24 cellular contexts compared by ENCODE assay signal in genomic region chr17:47870042-47870441, GRCh38. TPM values are rescaled to one million over a fixed set of nuclear protein-coding genes. Genes with fewer than 3 reads are reported as not detected.
"Had no signal": no experiment of that assay in that cellular context is flagged by ENCODE, and none has a peak within 500 bp of the region (broad histone marks: within the 10 kb centered on the region; RNA-seq: fewer than 3 reads in every experiment).

No MANE protein-coding gene starts in this region.

- ATAC-seq: activated CD4-positive, CD25-positive, alpha-beta regulatory T cell treated with anti-CD3 and anti-CD28 coated beads, Interleukin-2, amount 50 U/mL, for 24 hours; activated naive CD8-positive, alpha-beta T cell treated with anti-CD3 and anti-CD28 coated beads, Interleukin-2, amount 50 U/mL, for 24 hours; activated T-cell treated with anti-CD3 and anti-CD28 coated beads, Interleukin-2, amount 50 U/mL, for 4 hours had no signal

- H3K4me3 Mint-ChIP-seq: activated CD4-positive, alpha-beta T cell treated with anti-CD3 and anti-CD28 coated beads, Interleukin-2, amount 10 ng/mL, durations not matched to agents 7 days and 5 days; activated naive CD4-positive, alpha-beta T cell treated with anti-CD3 and anti-CD28 coated beads, Interleukin-2, amount 10 ng/mL, durations not matched to agents 7 days and 5 days; activated naive CD8-positive, alpha-beta T cell treated with anti-CD3 and anti-CD28 coated beads, Interleukin-2, amount 50 U/mL, for 24 hours; activated T-cell treated with anti-CD3 and anti-CD28 coated beads, Interleukin-2, amount 50 U/mL, for 4 hours; brain; nephron had no signal

- H3K36me3 Mint-ChIP-seq: activated naive CD4-positive, alpha-beta T cell treated with anti-CD3 and anti-CD28 coated beads, Interleukin-2, amount 10 ng/mL, durations not matched to agents 7 days and 5 days; brain had no signal

- H3K27me3 ChIP-seq: thyroid gland had no signal

- H3K36me3 ChIP-seq: prostate gland, right atrium auricular region, thyroid gland had no signal

- H3K4me1 ChIP-seq: right atrium auricular region, thyroid gland had no signal

- DNase-seq: activated CD4-positive, alpha-beta T cell treated with anti-CD3 and anti-CD28 coated beads, Interleukin-2, amount 10 ng/mL, durations not matched to agents 7 days and 5 days; activated CD8-positive, alpha-beta memory T cell treated with anti-CD3 and anti-CD28 coated beads, Interleukin-2, amount 50 U/mL, for 4 hours; activated naive CD4-positive, alpha-beta T cell treated with anti-CD3 and anti-CD28 coated beads, Interleukin-2, amount 10 ng/mL, durations not matched to agents 7 days and 5 days; activated naive CD8-positive, alpha-beta T cell treated with anti-CD3 and anti-CD28 coated beads, Interleukin-2, amount 50 U/mL, for 24 hours; activated T-cell treated with anti-CD3 and anti-CD28 coated beads, Interleukin-2, amount 50 U/mL, for 4 hours; anterior cingulate cortex; central memory CD4-positive, alpha-beta T cell; foreskin melanocyte; hypothalamus; midbrain; stimulated activated CD4-positive, alpha-beta T cell treated with anti-CD3 and anti-CD28 coated beads, Interleukin-12 subunit alpha, Interleukin-12 subunit beta, amount 100 ng/mL, for 4 hours; stimulated activated CD4-positive, alpha-beta T cell treated with anti-CD3 and anti-CD28 coated beads, Interleukin-1b, Interleukin-23, amount 100 ng/mL, for 48 hours; stimulated activated CD8-positive, alpha-beta memory T cell treated with anti-CD3 and anti-CD28 coated beads, Interleukin-4, amount 100 ng/mL, for 48 hours; stimulated activated naive CD4-positive, alpha-beta T cell; T-helper 1 cell; T1000; thyroid gland had no signal

- H3K9me3 Mint-ChIP-seq: activated CD4-positive, alpha-beta T cell treated with anti-CD3 and anti-CD28 coated beads, Interleukin-2, amount 10 ng/mL, durations not matched to agents 7 days and 5 days; activated naive CD4-positive, alpha-beta T cell treated with anti-CD3 and anti-CD28 coated beads, Interleukin-2, amount 10 ng/mL, durations not matched to agents 7 days and 5 days; activated naive CD8-positive, alpha-beta T cell treated with anti-CD3 and anti-CD28 coated beads, Interleukin-2, amount 50 U/mL, for 24 hours; activated T-cell treated with anti-CD3 and anti-CD28 coated beads, Interleukin-2, amount 50 U/mL, for 4 hours; nephron had no signal

- H3K9me3 ChIP-seq: prostate gland, right atrium auricular region, thyroid gland had no signal

- H3K27ac ChIP-seq: prostate gland, right atrium auricular region, thyroid gland had no signal

- H3K4me3 ChIP-seq: lung, prostate gland, right atrium auricular region, thyroid gland had no signal

- H3K27ac Mint-ChIP-seq: activated CD4-positive, alpha-beta T cell treated with anti-CD3 and anti-CD28 coated beads, Interleukin-2, amount 10 ng/mL, durations not matched to agents 7 days and 5 days; activated naive CD4-positive, alpha-beta T cell treated with anti-CD3 and anti-CD28 coated beads, Interleukin-2, amount 10 ng/mL, durations not matched to agents 7 days and 5 days; activated naive CD8-positive, alpha-beta T cell treated with anti-CD3 and anti-CD28 coated beads, Interleukin-2, amount 50 U/mL, for 24 hours; brain; nephron had no signal

RNA-seq across cellular contexts. Expression of gene SP6, which starts 19.1 kb away (rescaled TPM):
- total RNA-seq: activated CD4-positive, alpha-beta T cell treated with anti-CD3 and anti-CD28 coated beads, Interleukin-2, amount 10 ng/mL, durations not matched to agents 7 days and 5 days had no signal

RNA-seq across cellular contexts. Expression of gene LRRC46, which starts 38.6 kb away (rescaled TPM):
- total RNA-seq: epithelial cell of proximal tubule had no signal
